ENCODE assay signal across 18 cellular contexts in genomic region chr2:174021056-174021656, GRCh38. TPM values are rescaled to one million over a fixed set of nuclear protein-coding genes. Genes with fewer than 3 reads are reported as not detected.
A peak's percentile ranks its signal among the peaks of the same experiment; 100 is the strongest.
DNase-seq lines count a peak whose midpoint lies in the region; ATAC-seq and TF ChIP-seq lines count a peak whose summit lies in the region.
"Had no signal": no experiment of that assay in that cellular context is flagged by ENCODE, and none has a peak within 500 bp of the region (broad histone marks: within the 10 kb centered on the region; RNA-seq: fewer than 3 reads in every experiment).

No MANE protein-coding gene starts in this region.

- H3K4me1 Mint-ChIP-seq in mesothelial cell of epicardium, result peaks cover 38% of the 10 kb centered on the region
- H3K4me1 Mint-ChIP-seq: activated naive CD8-positive, alpha-beta T cell treated with anti-CD3 and anti-CD28 coated beads, Interleukin-2, amount 10 ng/mL, durations not matched to agents 7 days and 5 days had no signal

- no peak for DNase-seq in mesothelial cell of epicardium (ENCODE audit: low spot score in 2 of 2, unreplicated experiment in 2 of 2)
- no peak for DNase-seq in T-helper 9 cell
- no peak for DNase-seq in NCI-H82 treated with DMSO at 0.1 percent for 48 hours (lab: John Stamatoyannopoulos, UW; ENCODE audit: unreplicated experiment)
- DNase-seq in GM13977 (ENCODE audit: low spot score), result no peak
- DNase-seq: activated CD4-positive, alpha-beta memory T cell treated with anti-CD3 and anti-CD28 coated beads, Interleukin-2, amount 10 ng/mL, durations not matched to agents 7 days and 5 days; activated naive CD8-positive, alpha-beta T cell treated with anti-CD3 and anti-CD28 coated beads, Interleukin-2, amount 10 ng/mL, durations not matched to agents 7 days and 5 days; activated T-cell treated with anti-CD3 and anti-CD28 coated beads, Interleukin-2, amount 50 U/mL, for 48 hours; Caco-2; left ventricle myocardium superior; NCI-H1417 treated with DMSO at 0.1 percent for 48 hours; pancreas; stimulated activated CD4-positive, alpha-beta T cell treated with anti-CD3 and anti-CD28 coated beads, Interleukin-2, amount 100 ng/mL, for 48 hours had no signal

- H3K4me3 Mint-ChIP-seq in mesothelial cell of epicardium, result no peak overlapping the region
- H3K4me3 Mint-ChIP-seq: activated CD4-positive, alpha-beta memory T cell treated with anti-CD3 and anti-CD28 coated beads, Interleukin-2, amount 10 ng/mL, durations not matched to agents 7 days and 5 days; activated naive CD8-positive, alpha-beta T cell treated with anti-CD3 and anti-CD28 coated beads, Interleukin-2, amount 10 ng/mL, durations not matched to agents 7 days and 5 days; T-helper 1 cell treated with Interleukin-12 subunit alpha and Interleukin-12 subunit beta and Interleukin-4 antibody, amounts not matched to agents 30 μg/mL and 1 μg/mL, for 36 hours; WTC11 had no signal

- no peaks in the 10 kb centered on the region for H3K79me2 ChIP-seq in OCI-LY3 (ENCODE audit: low read length)

- in situ Hi-C loops in GM13977 (cut with MboI; ENCODE audit: low pct_unique_long_range_greater_than_20kb, low sequenced_read_pairs, unreplicated experiment), result no loop called here

- no peak overlapping the region for H2AFZ ChIP-seq in OCI-LY3 (ENCODE audit: low read depth, low read length)

- H3K4me1 ChIP-seq in OCI-LY3 (ENCODE audit: low read length), result peaks cover 25% of the 10 kb centered on the region
- H3K4me1 ChIP-seq: pancreas had no signal

- TF ChIP-seq CTCF in OCI-LY3 (IDR thresholded peaks at IDR 0.05; ENCODE audit: low read depth, low read length) (no peak), mesothelial cell of epicardium (IDR thresholded peaks at IDR 0.05; ENCODE audit: unreplicated experiment) (no peak), GM13977 (IDR thresholded peaks at IDR 0.05; ENCODE audit: extremely low read depth, insufficient read depth, missing control alignments) (no peak)

- H4K20me1 ChIP-seq in OCI-LY3 (ENCODE audit: insufficient read depth, low read length), result no peaks in the 10 kb centered on the region

- H3K9ac ChIP-seq in OCI-LY3 (ENCODE audit: low read length), result no peak overlapping the region

- ATAC-seq in GM18502 (IDR thresholded peaks at IDR 0.05; ENCODE audit: poor library complexity, unreplicated experiment), result peak; percentile 55
- ATAC-seq in HG03025 (IDR thresholded peaks at IDR 0.05; ENCODE audit: low FRiP score, unreplicated experiment), result peak; percentile 66
- ATAC-seq in HG02870 (IDR thresholded peaks at IDR 0.05; ENCODE audit: unreplicated experiment), result no peak
- ATAC-seq: left ventricle myocardium superior, pancreas, WTC11 had no signal

- H3K4me2 ChIP-seq in OCI-LY3 (ENCODE audit: low read length), result peak overlapping the region; percentile 47

- no peaks in the 10 kb centered on the region for H3K27me3 ChIP-seq in OCI-LY3 (ENCODE audit: low read depth, low read length)
- H3K27me3 ChIP-seq: pancreas had no signal

- no peaks in the 10 kb centered on the region for H3K36me3 ChIP-seq in OCI-LY3 (replicated peaks; ENCODE audit: low read depth, low read length)
- H3K36me3 ChIP-seq: pancreas had no signal

- no peaks in the 10 kb centered on the region for H3K9me3 ChIP-seq in OCI-LY3 (ENCODE audit: insufficient read depth, low read length)
- H3K9me3 ChIP-seq: Caco-2, pancreas had no signal

- peak overlapping the region; percentile 28 for H3K27ac Mint-ChIP-seq in mesothelial cell of epicardium
- H3K27ac Mint-ChIP-seq: activated CD4-positive, alpha-beta memory T cell treated with anti-CD3 and anti-CD28 coated beads, Interleukin-2, amount 10 ng/mL, durations not matched to agents 7 days and 5 days; activated naive CD8-positive, alpha-beta T cell treated with anti-CD3 and anti-CD28 coated beads, Interleukin-2, amount 10 ng/mL, durations not matched to agents 7 days and 5 days; T-helper 1 cell treated with Interleukin-12 subunit alpha and Interleukin-12 subunit beta and Interleukin-4 antibody, amounts not matched to agents 30 μg/mL and 1 μg/mL, for 36 hours; WTC11 had no signal

- no peaks in the 10 kb centered on the region for H3K36me3 Mint-ChIP-seq in mesothelial cell of epicardium
- H3K36me3 Mint-ChIP-seq: activated naive CD8-positive, alpha-beta T cell treated with anti-CD3 and anti-CD28 coated beads, Interleukin-2, amount 10 ng/mL, durations not matched to agents 7 days and 5 days; WTC11 had no signal

- H3K27ac ChIP-seq in OCI-LY3 (ENCODE audit: low read length), result no peak overlapping the region
- H3K27ac ChIP-seq: pancreas had no signal

- no peaks in the 10 kb centered on the region for H3K27me3 Mint-ChIP-seq in mesothelial cell of epicardium (ENCODE audit: low read depth)
- H3K27me3 Mint-ChIP-seq: activated CD4-positive, alpha-beta memory T cell treated with anti-CD3 and anti-CD28 coated beads, Interleukin-2, amount 10 ng/mL, durations not matched to agents 7 days and 5 days had no signal

- no peak overlapping the region for H3K4me3 ChIP-seq in OCI-LY3 (ENCODE audit: low read length)
- H3K4me3 ChIP-seq: pancreas had no signal

- H3K9me3 Mint-ChIP-seq in mesothelial cell of epicardium, result no peaks in the 10 kb centered on the region
- H3K9me3 Mint-ChIP-seq: activated naive CD8-positive, alpha-beta T cell treated with anti-CD3 and anti-CD28 coated beads, Interleukin-2, amount 10 ng/mL, durations not matched to agents 7 days and 5 days; T-helper 1 cell treated with Interleukin-12 subunit alpha and Interleukin-12 subunit beta and Interleukin-4 antibody, amounts not matched to agents 30 μg/mL and 1 μg/mL, for 36 hours had no signal

RNA-seq across cellular contexts. Expression of gene SP3, which starts 56.0 kb away (rescaled TPM):
- total RNA-seq in mesothelial cell of epicardium, result 106 to 113 TPM (median 110 TPM) in 3 replicates
